27 cellular contexts compared by ENCODE assay signal in the genomic region with DNA sequence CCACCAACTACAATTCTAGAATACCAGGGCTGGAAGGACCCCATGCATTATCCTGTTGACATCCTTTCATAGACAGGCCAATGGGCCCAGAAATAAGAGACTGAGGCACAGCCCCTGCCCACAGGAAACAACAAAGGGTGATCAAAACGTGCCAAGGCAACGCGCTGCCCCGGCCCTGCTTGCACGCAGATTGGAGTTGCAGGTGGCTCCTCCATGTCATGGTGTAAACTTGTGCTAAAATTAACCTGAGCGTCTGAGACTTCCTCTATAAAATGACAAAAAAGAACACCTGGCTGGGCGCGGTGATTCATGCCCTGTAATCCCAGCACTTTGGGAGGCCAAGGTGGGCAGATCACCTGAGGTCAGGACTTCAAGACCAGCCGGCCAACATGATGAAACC. TPM values are rescaled to one million over a fixed set of nuclear protein-coding genes. Genes with fewer than 3 reads are reported as not detected.
DNase-seq lines count a peak whose midpoint lies in the region; ATAC-seq, FAIRE-seq and TF ChIP-seq lines count a peak whose summit lies in the region.
"Had no signal": no experiment of that assay in that cellular context is flagged by ENCODE, and none has a peak within 500 bp of the region (broad histone marks: within the 10 kb centered on the region; RNA-seq: fewer than 3 reads in every experiment).

No MANE protein-coding gene starts in this region.

- no peaks in the 10 kb centered on the region for H3K79me2 ChIP-seq in MM.1S (ENCODE audit: low read length)

- peak overlapping the region in 9 of 11 experiments; percentile 3 to 75 (median 53); a peak in 15 of 22 replicates for H3K4me2 ChIP-seq in BLaER1 treated with 17β-estradiol and CSF1 and Interleukin-3, amounts not matched to agents 10 nM and 100 nM
- H3K4me2 ChIP-seq in MM.1S (ENCODE audit: low read depth, low read length), result no peak overlapping the region

- 0 out of 2 replicates have a peak overlapping the region, but pooled peaks have one; percentile 10 for H2AFZ ChIP-seq in MM.1S (ENCODE audit: low read length)

- peak; percentile 71 for DNase-seq in MM.1S
- peak; percentile 84 for DNase-seq in RPMI8226
- no peak for DNase-seq in mucosa of descending colon
- no peak for DNase-seq in small intestine
- no peak for DNase-seq in prostate gland (ENCODE audit: low spot score)
- no peak for DNase-seq in DMS 273 (lab: John Stamatoyannopoulos, UW; ENCODE audit: unreplicated experiment)
- DNase-seq: CD8-positive, alpha-beta T cell; GOT3; HFFc6; KBM-7; MG63; NCI-H1092; NCI-H1417 treated with DMSO at 0.1 percent for 48 hours; NCI-H1694 treated with DMSO at 0.1 percent for 48 hours; NCI-H2081; NCI-H2171; NCI-H226; NCI-H510A; NCI-H69; T-helper 1 cell had no signal

- intact Hi-C loops in mucosa of descending colon (cut with DNase I, micrococcal nuclease), result no loop called here
- intact Hi-C loops in prostate gland (cut with DNase I), result loop anchor here (10.0 kb wide), 2 partner anchors 167 to 317 kb away; no protein-coding TSS in a partner anchor

- H3K4me3 ChIP-seq in BLaER1 treated with 17β-estradiol and CSF1 and Interleukin-3, amounts not matched to agents 10 nM and 100 nM, result no peak overlapping the region
- H3K4me3 ChIP-seq in MM.1S (ENCODE audit: low read length) (no peak overlapping the region), mucosa of descending colon (no peak overlapping the region), small intestine (ENCODE audit: low read depth in 1 of 2, low read length in 2 of 2) (no peak overlapping the region), prostate gland (no peak overlapping the region)
- H3K4me3 ChIP-seq: HAP-1, MG63, SJSA1 had no signal

- peaks cover 0 to 9% (median 0%) of the 10 kb centered on the region in 11 experiments; a peak in 3 of 22 replicates for H4K20me1 ChIP-seq in BLaER1 treated with 17β-estradiol and CSF1 and Interleukin-3, amounts not matched to agents 10 nM and 100 nM
- no peaks in the 10 kb centered on the region for H4K20me1 ChIP-seq in MM.1S (ENCODE audit: insufficient read depth, low read length)

- peak; percentile 28 for ATAC-seq in mucosa of descending colon
- ATAC-seq in HG02610 (IDR thresholded peaks at IDR 0.05; ENCODE audit: unreplicated experiment), result no peak
- ATAC-seq: CD8-positive, alpha-beta T cell had no signal

- no peaks in the 10 kb centered on the region for H3K9me3 ChIP-seq in BLaER1 treated with 17β-estradiol and CSF1 and Interleukin-3, amounts not matched to agents 10 nM and 100 nM (replicated peaks in 1 of 11)
- H3K9me3 ChIP-seq in MM.1S (replicated peaks; ENCODE audit: insufficient read depth, low read length) (no peaks in the 10 kb centered on the region), mucosa of descending colon (no peaks in the 10 kb centered on the region), small intestine (ENCODE audit: control insufficient read depth, low read depth) (no peaks in the 10 kb centered on the region), prostate gland (no peaks in the 10 kb centered on the region)
- H3K9me3 ChIP-seq: HAP-1, MG63, SJSA1 had no signal

- WGBS in small intestine, 3 donors, result 56 to 70% (median 68%) methylated on average over 9 of the region's 9 CpGs
- WGBS in prostate gland, result 78% methylated on average over 9 of the region's 9 CpGs

- H3K27me3 ChIP-seq in BLaER1 treated with 17β-estradiol and CSF1 and Interleukin-3, amounts not matched to agents 10 nM and 100 nM, result peaks cover 19 to 28% (median 23%) of the 10 kb centered on the region in 11 experiments
- H3K27me3 ChIP-seq in MM.1S (replicated peaks; ENCODE audit: insufficient read depth, low read length), result no peaks in the 10 kb centered on the region
- no peaks in the 10 kb centered on the region for H3K27me3 ChIP-seq in small intestine (ENCODE audit: control insufficient read depth in 2 of 2, insufficient read depth in 2 of 2, low read length in 2 of 2)
- H3K27me3 ChIP-seq in prostate gland (replicated peaks; ENCODE audit: insufficient read depth), result no peaks in the 10 kb centered on the region

- no peak overlapping the region for H3K27ac ChIP-seq in BLaER1 treated with 17β-estradiol and CSF1 and Interleukin-3, amounts not matched to agents 10 nM and 100 nM
- H3K27ac ChIP-seq in MM.1S (ENCODE audit: low read length) (peak overlapping the region; percentile 71), small intestine (ENCODE audit: low read depth in 1 of 2, low read length in 1 of 2) (no peak overlapping the region), prostate gland (no peak overlapping the region)
- H3K27ac ChIP-seq: C4-2B, SJSA1 had no signal

- no peak for TF ChIP-seq POLR2A in prostate gland (IDR thresholded peaks at IDR 0.05)

- H3K4me1 ChIP-seq in BLaER1 treated with 17β-estradiol and CSF1 and Interleukin-3, amounts not matched to agents 10 nM and 100 nM, result peaks cover 23 to 45% (median 42%) of the 10 kb centered on the region in 10 experiments
- H3K4me1 ChIP-seq in MM.1S (ENCODE audit: low read length) (peaks cover 43% of the 10 kb centered on the region), mucosa of descending colon (ENCODE audit: low read depth) (peaks cover 5% of the 10 kb centered on the region), small intestine (ENCODE audit: control insufficient read depth in 2 of 2, insufficient read depth in 1 of 2, low read depth in 1 of 2, low read length in 1 of 2) (no peaks in the 10 kb centered on the region), prostate gland (replicated peaks) (no peaks in the 10 kb centered on the region)

- H3K36me3 ChIP-seq in BLaER1 treated with 17β-estradiol and CSF1 and Interleukin-3, amounts not matched to agents 10 nM and 100 nM, result peaks cover 0 to 13% (median 6%) of the 10 kb centered on the region in 11 experiments; a peak in 6 of 22 replicates
- H3K36me3 ChIP-seq in MM.1S (replicated peaks; ENCODE audit: insufficient read depth, low read length) (no peaks in the 10 kb centered on the region), mucosa of descending colon (ENCODE audit: low read depth) (no peaks in the 10 kb centered on the region), small intestine (ENCODE audit: control insufficient read depth in 2 of 2, insufficient read depth in 2 of 2, low read length in 2 of 2) (no peaks in the 10 kb centered on the region), prostate gland (no peaks in the 10 kb centered on the region)
- H3K36me3 ChIP-seq: HAP-1, MG63, SJSA1 had no signal

- peaks cover 6% of the 10 kb centered on the region; the same call in 1 of the 2 replicates for H3F3A ChIP-seq in MM.1S (ENCODE audit: insufficient read depth, low read length)

- no peak overlapping the region for H3K9ac ChIP-seq in BLaER1 treated with 17β-estradiol and CSF1 and Interleukin-3, amounts not matched to agents 10 nM and 100 nM
- H3K9ac ChIP-seq in MM.1S (ENCODE audit: low read length), result no peak overlapping the region

- H3K9me2 ChIP-seq in MM.1S (replicated peaks; ENCODE audit: insufficient read depth, low read length), result no peaks in the 10 kb centered on the region

- TF ChIP-seq CTCF in MM.1S (IDR thresholded peaks at IDR 0.05; ENCODE audit: low read length) (no peak), mucosa of descending colon (IDR thresholded peaks at IDR 0.05) (no peak), prostate gland (IDR thresholded peaks at IDR 0.05) (no peak)

- no peak for FAIRE-seq in small intestine (lab: Jason Lieb, UNC)
- FAIRE-seq: A204.1, RCC 7860 had no signal

RNA-seq across cellular contexts. Expression of gene SPRING1, which starts 30.1 kb away (rescaled TPM):
- total RNA-seq in mucosa of descending colon (10 to 100 TPM; 32.2 to 53.7 (median 53.6) TPM), prostate gland (10 to 100 TPM; 12.9 to 21.0 TPM)
- 10 to 100 TPM; 10.3 to 17.3 (median 15.4) TPM for polyA plus RNA-seq in small intestine

RNA-seq across cellular contexts. Expression of gene RNFT2, which starts 30.4 kb away (rescaled TPM):
- total RNA-seq in mucosa of descending colon (1 to 10 TPM; 2.0 to 3.7 (median 2.1) TPM), prostate gland (1 to 10 TPM in 1 of 2 donors, under 1 TPM in 1; 0.32 to 4.7 TPM)
- polyA plus RNA-seq in small intestine, result 1 to 10 TPM in 1 of 3 donors, under 1 TPM in 2; 0.45 to 2.4 (median 0.54) TPM

Comparison
In these comparisons a context has a peak if more than half of its experiments do, and no peak if none do; other contexts are left out.
1. DNase-seq: peak in MM.1S (single experiment) and RPMI8226 (single experiment); none in mucosa of descending colon (0 of 3), small intestine (single experiment), prostate gland (single experiment) and DMS 273 (single experiment).